ENCODE assay signal across 14 cellular contexts in genomic region chr12:81949721-81950120, GRCh38.
"Had no signal": no experiment of that assay in that cellular context is flagged by ENCODE, and none has a peak within 500 bp of the region (broad histone marks: within the 10 kb centered on the region; RNA-seq: fewer than 3 reads in every experiment).

No MANE protein-coding gene starts in this region.

- H3K4me3 Mint-ChIP-seq: activated CD4-positive, alpha-beta memory T cell treated with anti-CD3 and anti-CD28 coated beads, Interleukin-2, amount 10 ng/mL, durations not matched to agents 7 days and 5 days; activated naive CD4-positive, alpha-beta T cell treated with anti-CD3 and anti-CD28 coated beads, Interleukin-2, amount 10 ng/mL, durations not matched to agents 7 days and 5 days; activated T-cell treated with anti-CD3 and anti-CD28 coated beads, Interleukin-2, amount 50 U/mL, for 24 hours; naive B cell; stimulated activated naive CD8-positive, alpha-beta T cell treated with anti-CD3 and anti-CD28 coated beads, Interleukin-15, amount 100 ng/mL, for 72 hours; type B pancreatic cell; WTC11 had no signal

- H3K9me3 ChIP-seq: adrenal gland, sigmoid colon, spleen had no signal

- H3K36me3 ChIP-seq: adrenal gland, sigmoid colon, spleen had no signal

- H3K27me3 ChIP-seq: adrenal gland, sigmoid colon, spleen had no signal

- H3K79me2 ChIP-seq: parathyroid adenoma had no signal

- H3K9me3 Mint-ChIP-seq: activated naive CD4-positive, alpha-beta T cell treated with anti-CD3 and anti-CD28 coated beads, Interleukin-2, amount 10 ng/mL, durations not matched to agents 7 days and 5 days; activated T-cell treated with anti-CD3 and anti-CD28 coated beads, Interleukin-2, amount 50 U/mL, for 24 hours; stimulated activated naive CD8-positive, alpha-beta T cell treated with anti-CD3 and anti-CD28 coated beads, Interleukin-15, amount 100 ng/mL, for 72 hours; type B pancreatic cell; WTC11 had no signal

- H3K27ac Mint-ChIP-seq: activated CD4-positive, alpha-beta memory T cell treated with anti-CD3 and anti-CD28 coated beads, Interleukin-2, amount 10 ng/mL, durations not matched to agents 7 days and 5 days; activated naive CD4-positive, alpha-beta T cell treated with anti-CD3 and anti-CD28 coated beads, Interleukin-2, amount 10 ng/mL, durations not matched to agents 7 days and 5 days; activated T-cell treated with anti-CD3 and anti-CD28 coated beads, Interleukin-2, amount 50 U/mL, for 24 hours; naive B cell; stimulated activated naive CD8-positive, alpha-beta T cell treated with anti-CD3 and anti-CD28 coated beads, Interleukin-15, amount 100 ng/mL, for 72 hours; type B pancreatic cell; WTC11 had no signal

- DNase-seq: activated CD4-positive, alpha-beta memory T cell treated with anti-CD3 and anti-CD28 coated beads, Interleukin-2, amount 10 ng/mL, durations not matched to agents 7 days and 5 days; activated CD4-positive, alpha-beta T cell treated with anti-CD3 and anti-CD28 coated beads for 4 hours; activated naive CD4-positive, alpha-beta T cell treated with anti-CD3 and anti-CD28 coated beads, Interleukin-2, amount 10 ng/mL, durations not matched to agents 7 days and 5 days; activated T-cell treated with anti-CD3 and anti-CD28 coated beads, Interleukin-2, amount 50 U/mL, for 24 hours; adrenal gland; hippocampal formation; naive B cell; sigmoid colon; spleen; stimulated activated naive CD8-positive, alpha-beta T cell treated with anti-CD3 and anti-CD28 coated beads, Interleukin-15, amount 100 ng/mL, for 72 hours had no signal

- H3K27ac ChIP-seq: adrenal gland, parathyroid adenoma, sigmoid colon had no signal

- H3K27me3 Mint-ChIP-seq: activated CD4-positive, alpha-beta memory T cell treated with anti-CD3 and anti-CD28 coated beads, Interleukin-2, amount 10 ng/mL, durations not matched to agents 7 days and 5 days; activated naive CD4-positive, alpha-beta T cell treated with anti-CD3 and anti-CD28 coated beads, Interleukin-2, amount 10 ng/mL, durations not matched to agents 7 days and 5 days; activated T-cell treated with anti-CD3 and anti-CD28 coated beads, Interleukin-2, amount 50 U/mL, for 24 hours; naive B cell; stimulated activated naive CD8-positive, alpha-beta T cell treated with anti-CD3 and anti-CD28 coated beads, Interleukin-15, amount 100 ng/mL, for 72 hours; type B pancreatic cell had no signal

- H3K36me3 Mint-ChIP-seq: activated naive CD4-positive, alpha-beta T cell treated with anti-CD3 and anti-CD28 coated beads, Interleukin-2, amount 10 ng/mL, durations not matched to agents 7 days and 5 days; naive B cell; type B pancreatic cell; WTC11 had no signal

- H3K4me1 ChIP-seq: adrenal gland, parathyroid adenoma, sigmoid colon had no signal

- ATAC-seq: left lobe of liver; stimulated activated naive CD8-positive, alpha-beta T cell treated with anti-CD3 and anti-CD28 coated beads, Interleukin-15, amount 100 ng/mL, for 72 hours; WTC11 had no signal

- H2AFZ ChIP-seq: parathyroid adenoma had no signal

- H3K4me1 Mint-ChIP-seq: naive B cell had no signal

- H3K4me3 ChIP-seq: adrenal gland, sigmoid colon, spleen had no signal
